In the genomic region with DNA sequence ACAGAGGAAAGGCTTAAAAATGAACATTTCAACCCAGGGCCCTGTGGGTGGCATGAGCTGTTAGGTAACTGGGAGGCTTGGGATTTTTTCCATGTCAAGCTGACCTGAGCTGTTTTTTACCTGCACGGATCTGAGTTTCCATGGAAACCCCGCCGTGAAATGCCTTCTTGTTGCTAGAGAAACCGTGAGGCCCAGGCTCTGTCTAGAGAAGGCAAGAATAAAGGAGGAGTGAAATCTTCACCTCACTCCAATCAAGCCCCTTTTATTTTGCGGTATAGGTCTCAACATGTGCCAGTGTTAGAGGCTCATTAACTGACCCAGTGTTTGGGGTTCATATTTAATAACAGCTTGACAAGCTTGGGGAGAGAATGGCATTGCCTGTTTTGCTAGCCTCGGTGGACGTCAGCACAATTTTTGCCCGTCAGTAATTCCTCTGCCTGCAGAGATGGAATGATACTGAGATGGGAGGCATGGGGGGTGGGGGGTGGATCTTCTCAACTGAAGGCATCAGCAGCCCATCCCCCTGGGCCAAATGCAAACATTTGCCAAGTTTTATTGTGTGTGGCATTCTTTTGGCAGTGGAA, we compare ENCODE assay signal across 1 cellular context.
TF ChIP-seq lines count a peak whose summit lies in the region.

No MANE protein-coding gene starts in this region.

TF ChIP-seq in K562, 482 proteins besides CTCF, POLR2A, EP300 and RAD21 (continued from another document):
- TF ChIP-seq, protein P1, sequence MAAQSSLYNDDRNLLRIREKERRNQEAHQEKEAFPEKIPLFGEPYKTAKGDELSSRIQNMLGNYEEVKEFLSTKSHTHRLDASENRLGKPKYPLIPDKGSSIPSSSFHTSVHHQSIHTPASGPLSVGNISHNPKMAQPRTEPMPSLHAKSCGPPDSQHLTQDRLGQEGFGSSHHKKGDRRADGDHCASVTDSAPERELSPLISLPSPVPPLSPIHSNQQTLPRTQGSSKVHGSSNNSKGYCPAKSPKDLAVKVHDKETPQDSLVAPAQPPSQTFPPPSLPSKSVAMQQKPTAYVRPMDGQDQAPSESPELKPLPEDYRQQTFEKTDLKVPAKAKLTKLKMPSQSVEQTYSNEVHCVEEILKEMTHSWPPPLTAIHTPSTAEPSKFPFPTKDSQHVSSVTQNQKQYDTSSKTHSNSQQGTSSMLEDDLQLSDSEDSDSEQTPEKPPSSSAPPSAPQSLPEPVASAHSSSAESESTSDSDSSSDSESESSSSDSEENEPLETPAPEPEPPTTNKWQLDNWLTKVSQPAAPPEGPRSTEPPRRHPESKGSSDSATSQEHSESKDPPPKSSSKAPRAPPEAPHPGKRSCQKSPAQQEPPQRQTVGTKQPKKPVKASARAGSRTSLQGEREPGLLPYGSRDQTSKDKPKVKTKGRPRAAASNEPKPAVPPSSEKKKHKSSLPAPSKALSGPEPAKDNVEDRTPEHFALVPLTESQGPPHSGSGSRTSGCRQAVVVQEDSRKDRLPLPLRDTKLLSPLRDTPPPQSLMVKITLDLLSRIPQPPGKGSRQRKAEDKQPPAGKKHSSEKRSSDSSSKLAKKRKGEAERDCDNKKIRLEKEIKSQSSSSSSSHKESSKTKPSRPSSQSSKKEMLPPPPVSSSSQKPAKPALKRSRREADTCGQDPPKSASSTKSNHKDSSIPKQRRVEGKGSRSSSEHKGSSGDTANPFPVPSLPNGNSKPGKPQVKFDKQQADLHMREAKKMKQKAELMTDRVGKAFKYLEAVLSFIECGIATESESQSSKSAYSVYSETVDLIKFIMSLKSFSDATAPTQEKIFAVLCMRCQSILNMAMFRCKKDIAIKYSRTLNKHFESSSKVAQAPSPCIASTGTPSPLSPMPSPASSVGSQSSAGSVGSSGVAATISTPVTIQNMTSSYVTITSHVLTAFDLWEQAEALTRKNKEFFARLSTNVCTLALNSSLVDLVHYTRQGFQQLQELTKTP (IDR thresholded peaks at IDR 0.05; ENCODE audit: low read depth in 1 of 2, partially characterized antibody in 2 of 2) = no peak
